Comparison of ENCODE assay signal across 1 cellular context in genomic region chr12:98296462-98297079, GRCh38.
TF ChIP-seq lines count a peak whose summit lies in the region.

No MANE protein-coding gene starts in this region.

TF ChIP-seq in HepG2, 621 proteins besides CTCF, POLR2A, EP300 and RAD21 (continued from another document):
- no peak for TF ChIP-seq AKNA (CRISPR knock-in tag; IDR thresholded peaks at IDR 0.05; ENCODE audit: borderline replicate concordance)
- TF ChIP-seq GABPB1 (CRISPR knock-in tag; IDR thresholded peaks at IDR 0.05): no peak
